In genomic region chr19:18006895-18007604, GRCh38 we compare ENCODE assay signal across 8 cellular contexts. TPM values are rescaled to one million over a fixed set of nuclear protein-coding genes. Genes with fewer than 3 reads are reported as not detected.
DNase-seq lines count a peak whose midpoint lies in the region; ATAC-seq lines count a peak whose summit lies in the region.

No MANE protein-coding gene starts in this region.

- no peak overlapping the region for H2BK15ac ChIP-seq in mesendoderm (replicated peaks; ENCODE audit: low read depth)

- H3K79me1 ChIP-seq in mesendoderm (ENCODE audit: low read length): no peaks in the 10 kb centered on the region

- H3K9ac ChIP-seq in endocrine pancreas (ENCODE audit: control insufficient read depth, insufficient read depth, low read length): peak overlapping the region; percentile 71
- peak overlapping the region; percentile 12 for H3K9ac ChIP-seq in mesendoderm (ENCODE audit: low read length)

- DNase-seq in NCI-H1417 (lab: John Stamatoyannopoulos, UW): peak; percentile 67 to 73 (median 73)
- no peak for DNase-seq in NCI-H1417 treated with DMSO at 0.1 percent for 48 hours (lab: John Stamatoyannopoulos, UW)
- DNase-seq in NCI-H82 treated with DMSO at 0.1 percent for 48 hours (lab: John Stamatoyannopoulos, UW; ENCODE audit: unreplicated experiment): peak; percentile 70
- peak; percentile 61 to 76 (median 73) for DNase-seq in activated CD8-positive, alpha-beta memory T cell treated with anti-CD3 and anti-CD28 coated beads for 48 hours (ENCODE audit: low read depth in 2 of 3, low spot score in 2 of 3)
- DNase-seq in mesendoderm: peak; percentile 82
- peak; percentile 64 for DNase-seq in stimulated activated CD8-positive, alpha-beta memory T cell treated with anti-CD3 and anti-CD28 coated beads, Interleukin-15, amount 100 ng/mL, for 1 hour (ENCODE audit: low read depth)

- H3K4me3 ChIP-seq in endocrine pancreas (ENCODE audit: control insufficient read depth, insufficient read depth, low read length): no peak overlapping the region
- H3K4me3 ChIP-seq in mesendoderm (ENCODE audit: low read length): no peak overlapping the region

- H3K4me2 ChIP-seq in mesendoderm (ENCODE audit: low read length): peak overlapping the region; percentile 42

- no peak overlapping the region for H2BK5ac ChIP-seq in mesendoderm (ENCODE audit: low read length)

- no peaks in the 10 kb centered on the region for H3K36me3 ChIP-seq in endocrine pancreas (ENCODE audit: control insufficient read depth, insufficient read depth, low read length)
- H3K36me3 ChIP-seq in mesendoderm (ENCODE audit: control insufficient read depth, insufficient read depth, low read length): no peaks in the 10 kb centered on the region

- H2AK5ac ChIP-seq in mesendoderm (ENCODE audit: low read length): no peak overlapping the region

- no peaks in the 10 kb centered on the region for H3K4me1 ChIP-seq in endocrine pancreas (ENCODE audit: control insufficient read depth, insufficient read depth, low read length)
- H3K4me1 ChIP-seq in mesendoderm (ENCODE audit: control insufficient read depth, low read depth, low read length): no peaks in the 10 kb centered on the region

- no peaks in the 10 kb centered on the region for H3K79me2 ChIP-seq in mesendoderm (ENCODE audit: control insufficient read depth, insufficient read depth, low read length)

- H3K4ac ChIP-seq in mesendoderm (ENCODE audit: low read depth, low read length): no peak overlapping the region

- peak; percentile 44 for ATAC-seq in HG03108 (IDR thresholded peaks at IDR 0.05; ENCODE audit: unreplicated experiment)

- no peak overlapping the region for H3K27ac ChIP-seq in mesendoderm (ENCODE audit: low read depth, low read length)

- H3K18ac ChIP-seq in mesendoderm (ENCODE audit: low read length): no peak overlapping the region

- H2BK120ac ChIP-seq in mesendoderm (ENCODE audit: low read depth, low read length): no peak overlapping the region

- no peaks in the 10 kb centered on the region for H3K9me3 ChIP-seq in endocrine pancreas (ENCODE audit: control insufficient read depth, low read length)

- H4K8ac ChIP-seq in mesendoderm (ENCODE audit: low read depth, low read length): no peak overlapping the region

- WGBS in mesendoderm (ENCODE audit: extremely low coverage, insufficient coverage, low lambda C conversion rate): no CpG with 5 or more reads among the region's 41 CpGs

- no peak overlapping the region for H4K5ac ChIP-seq in mesendoderm (ENCODE audit: low read length)

- H3K27me3 ChIP-seq in endocrine pancreas (ENCODE audit: control insufficient read depth, insufficient read depth, low read length): no peaks in the 10 kb centered on the region
- H3K27me3 ChIP-seq in mesendoderm (ENCODE audit: insufficient read depth, low read length, poor library complexity): no peaks in the 10 kb centered on the region

- H3K56ac ChIP-seq in mesendoderm (ENCODE audit: low read length): peak overlapping the region; percentile 56

- H3K23ac ChIP-seq in mesendoderm (ENCODE audit: low read length): no peak overlapping the region

RNA-seq across cellular contexts. Expression of gene ARRDC2, which starts 0.9 kb away (rescaled TPM):
- 1.6 TPM for polyA plus RNA-seq in mesendoderm (2013, experiment 1 of 2)
- polyA plus RNA-seq in mesendoderm (2013, experiment 2 of 2): 1.6 TPM

RNA-seq across cellular contexts. Expression of gene KCNN1, which starts 40.1 kb away (rescaled TPM):
- polyA plus RNA-seq in mesendoderm (2013, experiment 1 of 2): 1.3 TPM
- polyA plus RNA-seq in mesendoderm (2013, experiment 2 of 2): 1.1 TPM
